ENCODE assay signal across 8 cellular contexts in genomic region chr1:148758412-148758811, GRCh38. TPM values are rescaled to one million over a fixed set of nuclear protein-coding genes. Genes with fewer than 3 reads are reported as not detected.
A peak's percentile ranks its signal among the peaks of the same experiment; 100 is the strongest.
DNase-seq lines count a peak whose midpoint lies in the region; ATAC-seq, FAIRE-seq and TF ChIP-seq lines count a peak whose summit lies in the region.
"Not testable (repeated sequence)": the region's sequence is repeated elsewhere in the genome, so short reads cannot be mapped to it uniquely, and the experiment has no call there.

No MANE protein-coding gene starts in this region.

- not testable (repeated sequence) for H3K9me3 Mint-ChIP-seq in activated CD8-positive, alpha-beta T cell treated with anti-CD3 and anti-CD28 coated beads for 36 hours; stimulated activated naive CD8-positive, alpha-beta T cell treated with anti-CD3 and anti-CD28 coated beads, Interleukin-15, amount 100 ng/mL, for 72 hours

- H3K27ac Mint-ChIP-seq in activated CD8-positive, alpha-beta T cell treated with anti-CD3 and anti-CD28 coated beads for 36 hours; stimulated activated naive CD8-positive, alpha-beta T cell treated with anti-CD3 and anti-CD28 coated beads, Interleukin-15, amount 100 ng/mL, for 72 hours: not testable (repeated sequence)

- ATAC-seq in GM19372 (IDR thresholded peaks at IDR 0.05; ENCODE audit: low read depth, unreplicated experiment), result peak; percentile 92
- ATAC-seq in GM21723 (IDR thresholded peaks at IDR 0.05; ENCODE audit: unreplicated experiment), result peak; percentile 99
- peak; percentile 88 for ATAC-seq in HG02973 (IDR thresholded peaks at IDR 0.05; ENCODE audit: unreplicated experiment)
- peak; percentile 89 for ATAC-seq in HG03439 (IDR thresholded peaks at IDR 0.05; ENCODE audit: unreplicated experiment)
- peak; percentile 86 for ATAC-seq in activated CD8-positive, alpha-beta T cell treated with anti-CD3 and anti-CD28 coated beads for 36 hours
- peak; percentile 61 to 65 for ATAC-seq in right cardiac atrium
- ATAC-seq in stimulated activated naive CD8-positive, alpha-beta T cell treated with anti-CD3 and anti-CD28 coated beads, Interleukin-15, amount 100 ng/mL, for 72 hours, result peak; percentile 99

- not testable (repeated sequence) for H3K4me1 Mint-ChIP-seq in activated CD8-positive, alpha-beta T cell treated with anti-CD3 and anti-CD28 coated beads for 36 hours (ENCODE audit: low read depth); stimulated activated naive CD8-positive, alpha-beta T cell treated with anti-CD3 and anti-CD28 coated beads, Interleukin-15, amount 100 ng/mL, for 72 hours

- H3K36me3 Mint-ChIP-seq in activated CD8-positive, alpha-beta T cell treated with anti-CD3 and anti-CD28 coated beads for 36 hours (ENCODE audit: low read depth), result not testable (repeated sequence)

- H3K4me3 ChIP-seq in right cardiac atrium (ENCODE audit: low read length), result not testable (repeated sequence)

- CTCF ChIA-PET in activated CD8-positive, alpha-beta T cell treated with anti-CD3 and anti-CD28 coated beads for 36 hours (lab: Charles Lee), result not testable (repeated sequence)

- not testable (repeated sequence) for H3K27me3 Mint-ChIP-seq in activated CD8-positive, alpha-beta T cell treated with anti-CD3 and anti-CD28 coated beads for 36 hours; stimulated activated naive CD8-positive, alpha-beta T cell treated with anti-CD3 and anti-CD28 coated beads, Interleukin-15, amount 100 ng/mL, for 72 hours

- FAIRE-seq in GM18507 (lab: Jason Lieb, UNC), result peak; percentile 94

- no CpG with 5 or more reads among the region's 5 CpGs for WGBS in right cardiac atrium

- H3K4me1 ChIP-seq in right cardiac atrium (ENCODE audit: control insufficient read depth, insufficient read depth, low read length), result not testable (repeated sequence)

- not testable (repeated sequence) for DNase-seq in GM18507 (ENCODE audit: extremely low spot score, insufficient read length, low read depth); activated CD8-positive, alpha-beta T cell treated with anti-CD3 and anti-CD28 coated beads for 36 hours; right cardiac atrium; stimulated activated naive CD8-positive, alpha-beta T cell treated with anti-CD3 and anti-CD28 coated beads, Interleukin-15, amount 100 ng/mL, for 72 hours

- intact Hi-C loops in activated CD8-positive, alpha-beta T cell treated with anti-CD3 and anti-CD28 coated beads for 36 hours (cut with micrococcal nuclease); right cardiac atrium (cut with DNase I): not testable (repeated sequence)

- H3K4me3 Mint-ChIP-seq in activated CD8-positive, alpha-beta T cell treated with anti-CD3 and anti-CD28 coated beads for 36 hours; stimulated activated naive CD8-positive, alpha-beta T cell treated with anti-CD3 and anti-CD28 coated beads, Interleukin-15, amount 100 ng/mL, for 72 hours: not testable (repeated sequence)

- not testable (repeated sequence) for H3K27ac ChIP-seq in right cardiac atrium (ENCODE audit: low read length)

- not testable (repeated sequence) for H3K9me3 ChIP-seq in right cardiac atrium (ENCODE audit: control insufficient read depth, low read length)

- POLR2A ChIA-PET in activated CD8-positive, alpha-beta T cell treated with anti-CD3 and anti-CD28 coated beads for 36 hours (lab: Charles Lee), result not testable (repeated sequence)

- not testable (repeated sequence) for H3K27me3 ChIP-seq in right cardiac atrium (ENCODE audit: control insufficient read depth, insufficient read depth)

- not testable (repeated sequence) for TF ChIP-seq CTCF in activated CD8-positive, alpha-beta T cell treated with anti-CD3 and anti-CD28 coated beads for 36 hours (IDR thresholded peaks at IDR 0.05)

RNA-seq across cellular contexts. Expression of gene NUDT4B, which starts 9.8 kb away (rescaled TPM):
- not detected for total RNA-seq in activated CD8-positive, alpha-beta T cell treated with anti-CD3 and anti-CD28 coated beads for 36 hours
- total RNA-seq in right cardiac atrium, result under 1 TPM in 1 of 4 donors, not detected in 3; 0.63 TPM
- polyA plus RNA-seq in right cardiac atrium, result 1.2 TPM
